Comparison of ENCODE assay signal across 16 cellular contexts in the genomic region with DNA sequence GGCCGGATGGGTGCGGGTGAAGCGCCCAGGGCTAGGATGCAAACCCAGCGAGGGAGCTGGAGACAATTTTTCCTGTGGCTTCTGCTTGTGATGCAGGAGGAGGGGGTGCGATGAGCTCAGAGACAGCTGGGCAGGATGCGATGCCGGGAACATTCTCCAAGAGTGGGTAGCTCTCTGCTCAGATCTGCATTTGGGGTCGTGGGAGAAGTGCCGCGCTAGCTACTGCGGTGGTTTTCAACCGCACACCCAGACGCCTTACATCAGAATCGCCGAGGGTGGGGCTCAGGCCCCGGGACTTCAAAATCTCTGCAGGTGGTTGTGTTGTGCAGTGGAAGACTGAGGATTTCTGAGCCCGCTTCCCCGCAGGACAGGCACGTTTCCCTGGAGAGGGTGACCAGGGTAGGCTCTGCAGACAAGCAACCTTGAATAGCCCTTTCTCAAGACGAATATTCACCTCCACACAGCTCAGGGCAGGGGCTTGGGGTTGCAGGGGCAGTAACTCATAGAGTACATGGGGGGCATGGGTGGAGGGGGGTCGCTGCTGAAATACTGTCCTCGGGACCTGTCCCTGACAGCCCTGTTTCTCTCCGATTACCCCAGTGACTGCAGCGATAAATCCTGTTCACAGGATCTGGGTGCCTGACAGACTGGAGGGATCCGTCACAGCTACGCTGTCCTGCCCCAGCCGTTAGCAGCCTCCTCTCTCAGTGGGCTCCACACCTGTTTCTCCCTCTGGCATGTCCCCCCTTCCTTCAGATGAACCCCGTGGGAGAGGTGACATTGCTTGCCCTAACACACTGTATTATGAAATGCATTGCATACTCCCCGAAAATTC.
"Had no signal": no experiment of that assay in that cellular context is flagged by ENCODE, and none has a peak within 500 bp of the region (broad histone marks: within the 10 kb centered on the region; RNA-seq: fewer than 3 reads in every experiment).

No MANE protein-coding gene starts in this region.

- H3K36me3 ChIP-seq: prostate gland, upper lobe of right lung had no signal

- H3K4me1 ChIP-seq: prostate gland, upper lobe of right lung had no signal

- ATAC-seq: activated CD4-positive, alpha-beta T cell treated with anti-CD3 and anti-CD28 coated beads for 36 hours; activated CD8-positive, alpha-beta T cell treated with anti-CD3 and anti-CD28 coated beads for 36 hours; activated T-cell treated with anti-CD3 and anti-CD28 coated beads, Interleukin-2, amount 50 U/mL, for 72 hours; effector memory CD8-positive, alpha-beta T cell; naive thymus-derived CD8-positive, alpha-beta T cell; sciatic nerve; T-cell; upper lobe of right lung had no signal

- H3K4me3 ChIP-seq: lung, prostate gland, upper lobe of right lung had no signal

- H3K9me3 ChIP-seq: prostate gland, upper lobe of right lung had no signal

- H3K27ac ChIP-seq: prostate gland, upper lobe of right lung had no signal

- H3K27me3 ChIP-seq: upper lobe of right lung had no signal

- DNase-seq: activated CD4-positive, alpha-beta T cell treated with anti-CD3 and anti-CD28 coated beads for 36 hours; activated CD8-positive, alpha-beta memory T cell treated with anti-CD3 and anti-CD28 coated beads, Interleukin-2, amount 50 U/mL, for 4 hours; activated CD8-positive, alpha-beta T cell treated with anti-CD3 and anti-CD28 coated beads for 36 hours; activated naive CD4-positive, alpha-beta T cell; activated T-cell treated with anti-CD3 and anti-CD28 coated beads, Interleukin-2, amount 50 U/mL, for 72 hours; effector memory CD8-positive, alpha-beta T cell; occipital lobe; stimulated activated CD4-positive, alpha-beta T cell treated with anti-CD3 and anti-CD28 coated beads, Interleukin-2, amount 100 ng/mL, for 24 hours; stimulated activated naive CD4-positive, alpha-beta T cell; T-cell; T1000; upper lobe of right lung had no signal
